8 cellular contexts compared by ENCODE assay signal in the genomic region with DNA sequence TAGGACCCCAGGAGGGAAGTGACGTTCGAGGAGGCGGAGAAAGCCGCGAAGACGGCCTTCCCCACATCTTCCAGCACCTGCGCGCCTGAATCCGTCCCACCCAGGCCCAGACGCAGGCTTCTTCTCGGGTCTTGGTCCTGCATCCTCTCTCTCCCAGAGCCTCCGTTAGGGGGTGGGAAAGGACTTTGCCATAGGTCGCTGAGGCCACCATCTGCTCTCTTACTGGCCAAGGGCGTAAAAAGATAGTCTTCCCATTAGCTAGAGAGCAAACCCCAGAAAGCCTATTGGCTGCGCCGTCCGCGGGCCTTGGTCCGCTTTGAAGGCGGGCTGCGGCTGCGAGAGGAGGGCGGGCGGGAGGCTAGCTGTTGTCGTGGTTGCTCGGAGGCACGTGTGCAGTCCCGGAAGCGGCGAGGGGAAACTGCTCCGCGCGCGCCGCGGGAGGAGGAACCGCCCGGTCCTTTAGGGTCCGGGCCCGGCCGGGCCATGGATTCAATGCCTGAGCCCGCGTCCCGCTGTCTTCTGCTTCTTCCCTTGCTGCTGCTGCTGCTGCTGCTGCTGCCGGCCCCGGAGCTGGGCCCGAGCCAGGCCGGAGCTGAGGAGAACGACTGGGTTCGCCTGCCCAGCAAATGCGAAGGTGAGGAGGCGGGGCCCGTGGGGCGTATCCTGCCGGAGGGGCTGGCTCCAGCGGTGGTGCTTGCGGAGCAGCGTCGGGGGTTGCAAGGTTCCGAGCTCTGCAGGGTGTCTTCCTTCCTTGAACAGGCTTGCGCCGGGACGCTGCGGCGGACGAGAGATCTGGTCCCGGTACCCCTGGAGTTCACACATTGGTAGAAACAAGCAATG. TPM values are rescaled to one million over a fixed set of nuclear protein-coding genes. Genes with fewer than 3 reads are reported as not detected.
DNase-seq lines count a peak whose midpoint lies in the region; ATAC-seq, FAIRE-seq and TF ChIP-seq lines count a peak whose summit lies in the region.

A gene (plus strand): TSS at position 393 of the 840 bp plus-strand sequence. CDS start 91 bp downstream, at position 484.

- WGBS in psoas muscle, 3 donors, result 0 to 1% (median 1%) methylated on average over 58 to 67 of the region's 67 CpGs

- H3K36me3 ChIP-seq in psoas muscle (ENCODE audit: insufficient read depth in 1 of 2, low read depth in 1 of 2), result peaks cover 0 to 2% of the 10 kb centered on the region in 2 donors

- TF ChIP-seq CTCF in psoas muscle (IDR thresholded peaks at IDR 0.05), result no peak

- H3K27ac ChIP-seq in angular gyrus (ENCODE audit: low read depth, low read length), result peak within 1 kb of the TSS; percentile 94
- peak within 1 kb of the TSS; percentile 89 for H3K27ac ChIP-seq in psoas muscle

- peak; percentile 80 to 92 for DNase-seq in NCI-H187 (lab: John Stamatoyannopoulos, UW)
- DNase-seq in T-helper 2 cell, result peak; percentile 85 to 99 (median 92)
- DNase-seq in left ventricle myocardium superior, result peak; percentile 94
- peak; percentile 93 to 97 for DNase-seq in psoas muscle
- DNase-seq in urothelium cell line (ENCODE audit: low spot score), result peak; percentile 96

- intact Hi-C loops in left ventricle myocardium superior (cut with micrococcal nuclease) (no loop called here), psoas muscle (cut with DNase I) (no loop called here)

- ATAC-seq in GM18498 (IDR thresholded peaks at IDR 0.05; ENCODE audit: unreplicated experiment) (peak; percentile 78), HG02938 (IDR thresholded peaks at IDR 0.05; ENCODE audit: unreplicated experiment) (peak; percentile 69), left ventricle myocardium superior (peak; percentile 97), psoas muscle (peak; percentile 95 to 98 (median 96))

- H3K9me3 ChIP-seq in psoas muscle, result no peaks in the 10 kb centered on the region

- no peaks in the 10 kb centered on the region for H3K27me3 ChIP-seq in psoas muscle (ENCODE audit: insufficient read depth in 3 of 3, low read length in 2 of 3)

- peaks cover 13% of the 10 kb centered on the region for H3K4me1 ChIP-seq in psoas muscle

- no peak for FAIRE-seq in urothelium cell line (lab: Jason Lieb, UNC)

- peak within 1 kb of the TSS; percentile 91 for H3K4me3 ChIP-seq in psoas muscle

RNA-seq across cellular contexts. Expression of the gene that starts here (rescaled TPM):
- total RNA-seq in left ventricle myocardium superior (19.5 TPM), psoas muscle (10 to 100 TPM in 2 of 4 donors, 1 to 10 TPM in 2; 6.8 to 11.9 (median 9.5) TPM)
- polyA plus RNA-seq in psoas muscle, result 10 to 100 TPM in 2 of 3 donors, 1 to 10 TPM in 1; 5.7 to 13.7 (median 10.8) TPM

Comparison
In these comparisons a context has a peak if more than half of its experiments do, and no peak if none do; other contexts are left out.
1. Peak in every context shown above with its lines: DNase-seq, ATAC-seq, H3K4me3 ChIP-seq and H3K27ac ChIP-seq.